8 cellular contexts compared by ENCODE assay signal in the genomic region with DNA sequence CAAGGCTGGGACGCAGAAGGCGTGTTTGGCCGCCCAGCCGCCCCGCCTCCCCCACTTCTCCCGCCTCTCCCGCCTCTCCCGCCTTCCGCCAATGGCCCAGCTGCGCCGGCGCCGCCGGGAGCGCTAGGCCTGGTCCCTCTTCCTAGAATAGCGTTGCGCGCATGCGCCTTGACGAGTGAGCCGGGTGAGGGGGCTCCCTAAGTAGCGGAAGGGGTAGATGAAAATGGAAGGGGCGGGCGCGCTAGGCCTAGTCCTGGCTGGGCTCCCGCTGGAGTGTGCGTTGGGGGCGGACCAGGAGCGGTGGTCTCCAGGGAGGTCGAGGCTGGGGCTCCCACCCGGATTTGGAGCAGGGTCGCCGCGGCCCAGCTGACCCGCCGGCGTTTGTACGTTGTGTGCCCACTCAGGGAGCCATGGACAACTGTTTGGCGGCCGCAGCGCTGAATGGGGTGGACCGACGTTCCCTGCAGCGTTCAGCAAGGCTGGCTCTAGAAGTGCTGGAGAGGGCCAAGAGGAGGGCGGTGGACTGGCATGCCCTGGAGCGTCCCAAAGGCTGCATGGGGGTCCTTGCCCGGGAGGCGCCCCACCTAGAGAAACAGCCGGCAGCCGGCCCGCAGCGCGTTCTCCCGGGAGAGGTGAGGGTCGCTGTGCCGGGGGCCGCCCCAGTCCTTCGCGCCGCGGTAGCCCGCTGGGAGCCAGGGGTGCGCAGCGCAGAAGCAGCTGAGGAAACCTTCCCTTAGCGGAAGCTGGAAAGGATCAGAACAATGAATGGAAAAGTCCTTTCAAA. TPM values are rescaled to one million over a fixed set of nuclear protein-coding genes. Genes with fewer than 3 reads are reported as not detected.
DNase-seq lines count a peak whose midpoint lies in the region; ATAC-seq and TF ChIP-seq lines count a peak whose summit lies in the region.

Gene AKIP1, plus strand, starts transcription at position 150 of the 784 bp plus-strand sequence. Its CDS starts 261 bp downstream, at position 411.

- no peaks in the 10 kb centered on the region for H3K9me3 ChIP-seq in right atrium auricular region
- H3K9me3 ChIP-seq in psoas muscle: no peaks in the 10 kb centered on the region

- WGBS in psoas muscle, 3 donors: 0 to 1% (median 0%) methylated on average over 49 to 65 of the region's 65 CpGs
- under 1% methylated on average over 64 of the region's 65 CpGs for WGBS in urinary bladder

- in situ Hi-C loops in GM13977 (cut with MboI; ENCODE audit: low pct_unique_long_range_greater_than_20kb, low sequenced_read_pairs, unreplicated experiment): no loop called here

- H3K27ac ChIP-seq in right atrium auricular region (peak within 1 kb of the TSS; percentile 93 to 97), psoas muscle (peak within 1 kb of the TSS; percentile 89), urinary bladder (ENCODE audit: low read depth) (peak within 1 kb of the TSS; percentile 89)

- H3K4me1 ChIP-seq in right atrium auricular region (peaks cover 0 to 40% of the 10 kb centered on the region in 2 donors), psoas muscle (peaks cover 21% of the 10 kb centered on the region), urinary bladder (ENCODE audit: insufficient read depth) (no peaks in the 10 kb centered on the region)

- no peak for TF ChIP-seq CTCF in GM13977 (IDR thresholded peaks at IDR 0.05; ENCODE audit: extremely low read depth, insufficient read depth, missing control alignments)
- TF ChIP-seq CTCF in right atrium auricular region (IDR thresholded peaks at IDR 0.05): no peak
- TF ChIP-seq CTCF in psoas muscle (IDR thresholded peaks at IDR 0.05): no peak

- intact Hi-C loops in T-helper 2 cell treated with Interferon-gamma antibody and Interleukin-4, amounts not matched to agents 100 ng/mL and 5 ng/mL, for 36 hours (cut with micrococcal nuclease): loop anchor here (1.0 to 10.0 kb wide), 6 partner anchors 53 to 844 kb away; partner anchors contain the start of genes IPO7, NRIP3, RPL27A and TMEM9B
- intact Hi-C loops in psoas muscle (cut with DNase I): loop anchor here (5.0 to 10.0 kb wide), 2 partner anchors 219 to 224 kb away; no protein-coding TSS in a partner anchor

- DNase-seq in GM13977 (ENCODE audit: low spot score): peak; percentile 93
- DNase-seq in NCI-H187 treated with DMSO at 0.1 percent for 48 hours (lab: John Stamatoyannopoulos, UW): peak; percentile 84
- DNase-seq in anterior cingulate cortex (lab: John Stamatoyannopoulos, UW): peak; percentile 64 to 97 (median 93)
- peak; percentile 94 for DNase-seq in right atrium auricular region (ENCODE audit: low spot score)
- DNase-seq in psoas muscle: peak; percentile 96 to 98

- peak within 1 kb of the TSS; percentile 85 to 92 for H3K4me3 ChIP-seq in right atrium auricular region
- H3K4me3 ChIP-seq in psoas muscle: peak within 1 kb of the TSS; percentile 99
- H3K4me3 ChIP-seq in urinary bladder (ENCODE audit: low read depth, low read length): peak within 1 kb of the TSS; percentile 86

- no peaks in the 10 kb centered on the region for H3K27me3 ChIP-seq in right atrium auricular region
- no peaks in the 10 kb centered on the region for H3K27me3 ChIP-seq in psoas muscle (ENCODE audit: insufficient read depth in 3 of 3, low read length in 2 of 3)

- H3K36me3 ChIP-seq in right atrium auricular region: no peaks in the 10 kb centered on the region
- peaks cover 3 to 21% of the 10 kb centered on the region in 2 donors for H3K36me3 ChIP-seq in psoas muscle (ENCODE audit: insufficient read depth in 1 of 2, low read depth in 1 of 2)
- no peaks in the 10 kb centered on the region for H3K36me3 ChIP-seq in urinary bladder (ENCODE audit: insufficient read depth)

- ATAC-seq in HG02884 (IDR thresholded peaks at IDR 0.05; ENCODE audit: unreplicated experiment): peak; percentile 65
- peak; percentile 97 to 98 (median 98) for ATAC-seq in psoas muscle

RNA-seq across cellular contexts. Expression of gene AKIP1, which starts in this region (rescaled TPM):
- total RNA-seq in T-helper 2 cell treated with Interferon-gamma antibody and Interleukin-4, amounts not matched to agents 100 ng/mL and 5 ng/mL, for 36 hours: 19.2 and 21.4 TPM in 2 replicates
- total RNA-seq in right atrium auricular region (10 to 100 TPM; 31.8 to 34.7 TPM), psoas muscle (10 to 100 TPM; 11.3 to 22.7 (median 16.5) TPM), urinary bladder (18.7 TPM)
- polyA plus RNA-seq in psoas muscle (10 to 100 TPM; 18.8 to 30.2 (median 21.6) TPM), urinary bladder (30.7 TPM)

Comparison
In these comparisons a context has a peak if more than half of its experiments do, and no peak if none do; other contexts are left out.
1. Peak in every context shown above with its lines: DNase-seq, ATAC-seq, H3K4me3 ChIP-seq and H3K27ac ChIP-seq.